ENCODE assay signal across 1 cellular context in the genomic region with DNA sequence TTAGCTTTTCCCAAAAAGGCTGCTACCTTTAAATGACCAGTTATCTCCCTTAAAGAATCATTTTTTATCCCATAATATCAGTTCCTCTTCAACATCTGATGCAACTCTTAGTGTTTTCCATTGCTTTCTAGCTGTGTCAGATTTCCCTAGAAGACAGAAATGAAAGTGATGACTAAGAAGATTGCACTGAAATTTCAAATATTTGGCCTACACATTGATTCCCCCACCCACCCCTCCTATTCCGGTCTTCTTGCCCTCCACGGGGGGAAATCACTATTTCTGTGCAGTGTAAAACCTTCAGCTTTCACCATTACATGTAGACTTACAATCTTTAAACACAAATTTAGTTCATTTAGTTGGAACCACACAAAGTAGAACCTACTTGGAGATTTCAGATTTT.
A peak's percentile ranks its signal among the peaks of the same experiment; 100 is the strongest.
TF ChIP-seq lines count a peak whose summit lies in the region.

No MANE protein-coding gene starts in this region.

TF ChIP-seq in K562, 482 proteins besides CTCF, POLR2A, EP300 and RAD21 (continued from another document and continues in another):
- TF ChIP-seq, protein P1, sequence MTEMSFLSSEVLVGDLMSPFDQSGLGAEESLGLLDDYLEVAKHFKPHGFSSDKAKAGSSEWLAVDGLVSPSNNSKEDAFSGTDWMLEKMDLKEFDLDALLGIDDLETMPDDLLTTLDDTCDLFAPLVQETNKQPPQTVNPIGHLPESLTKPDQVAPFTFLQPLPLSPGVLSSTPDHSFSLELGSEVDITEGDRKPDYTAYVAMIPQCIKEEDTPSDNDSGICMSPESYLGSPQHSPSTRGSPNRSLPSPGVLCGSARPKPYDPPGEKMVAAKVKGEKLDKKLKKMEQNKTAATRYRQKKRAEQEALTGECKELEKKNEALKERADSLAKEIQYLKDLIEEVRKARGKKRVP (CRISPR knock-in tag; IDR thresholded peaks at IDR 0.05): peak; percentile 49; the same call in 1 of the 2 replicates
- TF ChIP-seq, protein P2, sequence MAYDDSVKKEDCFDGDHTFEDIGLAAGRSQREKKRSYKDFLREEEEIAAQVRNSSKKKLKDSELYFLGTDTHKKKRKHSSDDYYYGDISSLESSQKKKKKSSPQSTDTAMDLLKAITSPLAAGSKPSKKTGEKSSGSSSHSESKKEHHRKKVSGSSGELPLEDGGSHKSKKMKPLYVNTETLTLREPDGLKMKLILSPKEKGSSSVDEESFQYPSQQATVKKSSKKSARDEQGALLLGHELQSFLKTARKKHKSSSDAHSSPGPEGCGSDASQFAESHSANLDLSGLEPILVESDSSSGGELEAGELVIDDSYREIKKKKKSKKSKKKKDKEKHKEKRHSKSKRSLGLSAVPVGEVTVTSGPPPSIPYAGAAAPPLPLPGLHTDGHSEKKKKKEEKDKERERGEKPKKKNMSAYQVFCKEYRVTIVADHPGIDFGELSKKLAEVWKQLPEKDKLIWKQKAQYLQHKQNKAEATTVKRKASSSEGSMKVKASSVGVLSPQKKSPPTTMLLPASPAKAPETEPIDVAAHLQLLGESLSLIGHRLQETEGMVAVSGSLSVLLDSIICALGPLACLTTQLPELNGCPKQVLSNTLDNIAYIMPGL (CRISPR knock-in tag; IDR thresholded peaks at IDR 0.05): no peak
- TF ChIP-seq EGR1 (conservative IDR thresholded peaks at IDR 0.05): no peak
- no peak for TF ChIP-seq ZFP30 (CRISPR knock-in tag; IDR thresholded peaks at IDR 0.05; ENCODE audit: borderline replicate concordance)
- TF ChIP-seq ZZZ3 (IDR thresholded peaks at IDR 0.05): no peak
- peak; percentile 80 for TF ChIP-seq C11orf30 (IDR thresholded peaks at IDR 0.05; ENCODE audit: low read depth)
- no peak for TF ChIP-seq KLF1 (tag; IDR thresholded peaks at IDR 0.05)
- TF ChIP-seq ZBTB7A (IDR thresholded peaks at IDR 0.05; ENCODE audit: borderline replicate concordance, control insufficient read depth, low read depth, low read length): no peak
- no peak for TF ChIP-seq DDX20 (tag; IDR thresholded peaks at IDR 0.05; ENCODE audit: low read depth)
- TF ChIP-seq, protein P3, sequence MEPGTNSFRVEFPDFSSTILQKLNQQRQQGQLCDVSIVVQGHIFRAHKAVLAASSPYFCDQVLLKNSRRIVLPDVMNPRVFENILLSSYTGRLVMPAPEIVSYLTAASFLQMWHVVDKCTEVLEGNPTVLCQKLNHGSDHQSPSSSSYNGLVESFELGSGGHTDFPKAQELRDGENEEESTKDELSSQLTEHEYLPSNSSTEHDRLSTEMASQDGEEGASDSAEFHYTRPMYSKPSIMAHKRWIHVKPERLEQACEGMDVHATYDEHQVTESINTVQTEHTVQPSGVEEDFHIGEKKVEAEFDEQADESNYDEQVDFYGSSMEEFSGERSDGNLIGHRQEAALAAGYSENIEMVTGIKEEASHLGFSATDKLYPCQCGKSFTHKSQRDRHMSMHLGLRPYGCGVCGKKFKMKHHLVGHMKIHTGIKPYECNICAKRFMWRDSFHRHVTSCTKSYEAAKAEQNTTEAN (CRISPR knock-in tag; IDR thresholded peaks at IDR 0.05): no peak
- TF ChIP-seq TAF7 (tag; IDR thresholded peaks at IDR 0.05): no peak
- TF ChIP-seq, protein P4, sequence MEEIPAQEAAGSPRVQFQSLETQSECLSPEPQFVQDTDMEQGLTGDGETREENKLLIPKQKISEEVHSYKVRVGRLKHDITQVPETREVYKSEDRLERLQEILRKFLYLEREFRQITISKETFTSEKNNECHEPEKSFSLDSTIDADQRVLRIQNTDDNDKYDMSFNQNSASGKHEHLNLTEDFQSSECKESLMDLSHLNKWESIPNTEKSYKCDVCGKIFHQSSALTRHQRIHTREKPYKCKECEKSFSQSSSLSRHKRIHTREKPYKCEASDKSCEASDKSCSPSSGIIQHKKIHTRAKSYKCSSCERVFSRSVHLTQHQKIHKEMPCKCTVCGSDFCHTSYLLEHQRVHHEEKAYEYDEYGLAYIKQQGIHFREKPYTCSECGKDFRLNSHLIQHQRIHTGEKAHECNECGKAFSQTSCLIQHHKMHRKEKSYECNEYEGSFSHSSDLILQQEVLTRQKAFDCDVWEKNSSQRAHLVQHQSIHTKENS (CRISPR knock-in tag; IDR thresholded peaks at IDR 0.05): no peak
- TF ChIP-seq FIP1L1 (IDR thresholded peaks at IDR 0.05; ENCODE audit: low read depth, low read length, poor library complexity, severe bottlenecking): no peak
- TF ChIP-seq, protein P5, sequence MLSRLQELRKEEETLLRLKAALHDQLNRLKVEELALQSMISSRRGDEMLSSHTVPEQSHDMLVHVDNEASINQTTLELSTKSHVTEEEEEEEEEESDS (CRISPR knock-in tag; IDR thresholded peaks at IDR 0.05): no peak
- TF ChIP-seq, protein P6, sequence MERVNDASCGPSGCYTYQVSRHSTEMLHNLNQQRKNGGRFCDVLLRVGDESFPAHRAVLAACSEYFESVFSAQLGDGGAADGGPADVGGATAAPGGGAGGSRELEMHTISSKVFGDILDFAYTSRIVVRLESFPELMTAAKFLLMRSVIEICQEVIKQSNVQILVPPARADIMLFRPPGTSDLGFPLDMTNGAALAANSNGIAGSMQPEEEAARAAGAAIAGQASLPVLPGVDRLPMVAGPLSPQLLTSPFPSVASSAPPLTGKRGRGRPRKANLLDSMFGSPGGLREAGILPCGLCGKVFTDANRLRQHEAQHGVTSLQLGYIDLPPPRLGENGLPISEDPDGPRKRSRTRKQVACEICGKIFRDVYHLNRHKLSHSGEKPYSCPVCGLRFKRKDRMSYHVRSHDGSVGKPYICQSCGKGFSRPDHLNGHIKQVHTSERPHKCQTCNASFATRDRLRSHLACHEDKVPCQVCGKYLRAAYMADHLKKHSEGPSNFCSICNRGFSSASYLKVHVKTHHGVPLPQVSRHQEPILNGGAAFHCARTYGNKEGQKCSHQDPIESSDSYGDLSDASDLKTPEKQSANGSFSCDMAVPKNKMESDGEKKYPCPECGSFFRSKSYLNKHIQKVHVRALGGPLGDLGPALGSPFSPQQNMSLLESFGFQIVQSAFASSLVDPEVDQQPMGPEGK (CRISPR knock-in tag; IDR thresholded peaks at IDR 0.05; ENCODE audit: borderline replicate concordance): no peak
- no peak for TF ChIP-seq ATF1 (CRISPR knock-in tag; IDR thresholded peaks at IDR 0.05)
- TF ChIP-seq ATF1 (tag; IDR thresholded peaks at IDR 0.05): no peak
- TF ChIP-seq, protein P7, sequence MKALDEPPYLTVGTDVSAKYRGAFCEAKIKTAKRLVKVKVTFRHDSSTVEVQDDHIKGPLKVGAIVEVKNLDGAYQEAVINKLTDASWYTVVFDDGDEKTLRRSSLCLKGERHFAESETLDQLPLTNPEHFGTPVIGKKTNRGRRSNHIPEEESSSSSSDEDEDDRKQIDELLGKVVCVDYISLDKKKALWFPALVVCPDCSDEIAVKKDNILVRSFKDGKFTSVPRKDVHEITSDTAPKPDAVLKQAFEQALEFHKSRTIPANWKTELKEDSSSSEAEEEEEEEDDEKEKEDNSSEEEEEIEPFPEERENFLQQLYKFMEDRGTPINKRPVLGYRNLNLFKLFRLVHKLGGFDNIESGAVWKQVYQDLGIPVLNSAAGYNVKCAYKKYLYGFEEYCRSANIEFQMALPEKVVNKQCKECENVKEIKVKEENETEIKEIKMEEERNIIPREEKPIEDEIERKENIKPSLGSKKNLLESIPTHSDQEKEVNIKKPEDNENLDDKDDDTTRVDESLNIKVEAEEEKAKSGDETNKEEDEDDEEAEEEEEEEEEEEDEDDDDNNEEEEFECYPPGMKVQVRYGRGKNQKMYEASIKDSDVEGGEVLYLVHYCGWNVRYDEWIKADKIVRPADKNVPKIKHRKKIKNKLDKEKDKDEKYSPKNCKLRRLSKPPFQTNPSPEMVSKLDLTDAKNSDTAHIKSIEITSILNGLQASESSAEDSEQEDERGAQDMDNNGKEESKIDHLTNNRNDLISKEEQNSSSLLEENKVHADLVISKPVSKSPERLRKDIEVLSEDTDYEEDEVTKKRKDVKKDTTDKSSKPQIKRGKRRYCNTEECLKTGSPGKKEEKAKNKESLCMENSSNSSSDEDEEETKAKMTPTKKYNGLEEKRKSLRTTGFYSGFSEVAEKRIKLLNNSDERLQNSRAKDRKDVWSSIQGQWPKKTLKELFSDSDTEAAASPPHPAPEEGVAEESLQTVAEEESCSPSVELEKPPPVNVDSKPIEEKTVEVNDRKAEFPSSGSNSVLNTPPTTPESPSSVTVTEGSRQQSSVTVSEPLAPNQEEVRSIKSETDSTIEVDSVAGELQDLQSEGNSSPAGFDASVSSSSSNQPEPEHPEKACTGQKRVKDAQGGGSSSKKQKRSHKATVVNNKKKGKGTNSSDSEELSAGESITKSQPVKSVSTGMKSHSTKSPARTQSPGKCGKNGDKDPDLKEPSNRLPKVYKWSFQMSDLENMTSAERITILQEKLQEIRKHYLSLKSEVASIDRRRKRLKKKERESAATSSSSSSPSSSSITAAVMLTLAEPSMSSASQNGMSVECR (CRISPR knock-in tag; IDR thresholded peaks at IDR 0.05): no peak
- no peak; the same call in 1 of the 2 replicates for TF ChIP-seq ARID1B (IDR thresholded peaks at IDR 0.05)
- TF ChIP-seq, protein P8, sequence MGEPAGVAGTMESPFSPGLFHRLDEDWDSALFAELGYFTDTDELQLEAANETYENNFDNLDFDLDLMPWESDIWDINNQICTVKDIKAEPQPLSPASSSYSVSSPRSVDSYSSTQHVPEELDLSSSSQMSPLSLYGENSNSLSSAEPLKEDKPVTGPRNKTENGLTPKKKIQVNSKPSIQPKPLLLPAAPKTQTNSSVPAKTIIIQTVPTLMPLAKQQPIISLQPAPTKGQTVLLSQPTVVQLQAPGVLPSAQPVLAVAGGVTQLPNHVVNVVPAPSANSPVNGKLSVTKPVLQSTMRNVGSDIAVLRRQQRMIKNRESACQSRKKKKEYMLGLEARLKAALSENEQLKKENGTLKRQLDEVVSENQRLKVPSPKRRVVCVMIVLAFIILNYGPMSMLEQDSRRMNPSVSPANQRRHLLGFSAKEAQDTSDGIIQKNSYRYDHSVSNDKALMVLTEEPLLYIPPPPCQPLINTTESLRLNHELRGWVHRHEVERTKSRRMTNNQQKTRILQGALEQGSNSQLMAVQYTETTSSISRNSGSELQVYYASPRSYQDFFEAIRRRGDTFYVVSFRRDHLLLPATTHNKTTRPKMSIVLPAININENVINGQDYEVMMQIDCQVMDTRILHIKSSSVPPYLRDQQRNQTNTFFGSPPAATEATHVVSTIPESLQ (CRISPR knock-in tag; IDR thresholded peaks at IDR 0.05): no peak
- no peak for TF ChIP-seq PHF21A (IDR thresholded peaks at IDR 0.05; ENCODE audit: borderline replicate concordance, low read depth)
- no peak for TF ChIP-seq MCM3 (IDR thresholded peaks at IDR 0.05)
- TF ChIP-seq, protein P9, sequence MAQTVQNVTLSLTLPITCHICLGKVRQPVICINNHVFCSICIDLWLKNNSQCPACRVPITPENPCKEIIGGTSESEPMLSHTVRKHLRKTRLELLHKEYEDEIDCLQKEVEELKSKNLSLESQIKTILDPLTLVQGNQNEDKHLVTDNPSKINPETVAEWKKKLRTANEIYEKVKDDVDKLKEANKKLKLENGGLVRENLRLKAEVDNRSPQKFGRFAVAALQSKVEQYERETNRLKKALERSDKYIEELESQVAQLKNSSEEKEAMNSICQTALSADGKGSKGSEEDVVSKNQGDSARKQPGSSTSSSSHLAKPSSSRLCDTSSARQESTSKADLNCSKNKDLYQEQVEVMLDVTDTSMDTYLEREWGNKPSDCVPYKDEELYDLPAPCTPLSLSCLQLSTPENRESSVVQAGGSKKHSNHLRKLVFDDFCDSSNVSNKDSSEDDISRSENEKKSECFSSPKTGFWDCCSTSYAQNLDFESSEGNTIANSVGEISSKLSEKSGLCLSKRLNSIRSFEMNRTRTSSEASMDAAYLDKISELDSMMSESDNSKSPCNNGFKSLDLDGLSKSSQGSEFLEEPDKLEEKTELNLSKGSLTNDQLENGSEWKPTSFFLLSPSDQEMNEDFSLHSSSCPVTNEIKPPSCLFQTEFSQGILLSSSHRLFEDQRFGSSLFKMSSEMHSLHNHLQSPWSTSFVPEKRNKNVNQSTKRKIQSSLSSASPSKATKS (CRISPR knock-in tag; IDR thresholded peaks at IDR 0.05): no peak
- no peak for TF ChIP-seq MIER1 (IDR thresholded peaks at IDR 0.05; ENCODE audit: low read depth)
- 0 out of 2 replicates have a peak, but pooled peaks have one; percentile 44 for TF ChIP-seq JUN (IDR thresholded peaks at IDR 0.05; ENCODE audit: borderline replicate concordance, low read depth, low read length)
- TF ChIP-seq JUN (CRISPR knock-in tag; IDR thresholded peaks at IDR 0.05; ENCODE audit: borderline replicate concordance): no peak
- no peak for TF ChIP-seq KLF6 (CRISPR knock-in tag; IDR thresholded peaks at IDR 0.05; ENCODE audit: borderline replicate concordance)
- TF ChIP-seq, protein P10, sequence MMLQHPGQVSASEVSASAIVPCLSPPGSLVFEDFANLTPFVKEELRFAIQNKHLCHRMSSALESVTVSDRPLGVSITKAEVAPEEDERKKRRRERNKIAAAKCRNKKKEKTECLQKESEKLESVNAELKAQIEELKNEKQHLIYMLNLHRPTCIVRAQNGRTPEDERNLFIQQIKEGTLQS (IDR thresholded peaks at IDR 0.05): peak; percentile 83
- TF ChIP-seq, protein P10 (CRISPR knock-in tag; conservative IDR thresholded peaks at IDR 0.05): no peak
- peak in 1 of 2 experiments; percentile 50; a peak in 2 of 4 replicates for TF ChIP-seq TRIM24 (IDR thresholded peaks at IDR 0.05)
- TF ChIP-seq ZNF274 (IDR thresholded peaks at IDR 0.05; ENCODE audit: borderline replicate concordance, low read depth, low read length): no peak
- TF ChIP-seq POLR2G (IDR thresholded peaks at IDR 0.05; ENCODE audit: low read depth, low read length): no peak
- no peak for TF ChIP-seq EZH2 (IDR thresholded peaks at IDR 0.05; ENCODE audit: borderline replicate concordance, low read depth, low read length)
- no peak for TF ChIP-seq MECOM (CRISPR knock-in tag; IDR thresholded peaks at IDR 0.05)
- TF ChIP-seq ZNF175 (CRISPR knock-in tag; IDR thresholded peaks at IDR 0.05; ENCODE audit: low read depth): peak; percentile 51; the same call in 1 of the 2 replicates
- TF ChIP-seq, protein P11, sequence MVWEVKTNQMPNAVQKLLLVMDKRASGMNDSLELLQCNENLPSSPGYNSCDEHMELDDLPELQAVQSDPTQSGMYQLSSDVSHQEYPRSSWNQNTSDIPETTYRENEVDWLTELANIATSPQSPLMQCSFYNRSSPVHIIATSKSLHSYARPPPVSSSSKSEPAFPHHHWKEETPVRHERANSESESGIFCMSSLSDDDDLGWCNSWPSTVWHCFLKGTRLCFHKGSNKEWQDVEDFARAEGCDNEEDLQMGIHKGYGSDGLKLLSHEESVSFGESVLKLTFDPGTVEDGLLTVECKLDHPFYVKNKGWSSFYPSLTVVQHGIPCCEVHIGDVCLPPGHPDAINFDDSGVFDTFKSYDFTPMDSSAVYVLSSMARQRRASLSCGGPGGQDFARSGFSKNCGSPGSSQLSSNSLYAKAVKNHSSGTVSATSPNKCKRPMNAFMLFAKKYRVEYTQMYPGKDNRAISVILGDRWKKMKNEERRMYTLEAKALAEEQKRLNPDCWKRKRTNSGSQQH (CRISPR knock-in tag; IDR thresholded peaks at IDR 0.05): no peak
- TF ChIP-seq, protein P12, sequence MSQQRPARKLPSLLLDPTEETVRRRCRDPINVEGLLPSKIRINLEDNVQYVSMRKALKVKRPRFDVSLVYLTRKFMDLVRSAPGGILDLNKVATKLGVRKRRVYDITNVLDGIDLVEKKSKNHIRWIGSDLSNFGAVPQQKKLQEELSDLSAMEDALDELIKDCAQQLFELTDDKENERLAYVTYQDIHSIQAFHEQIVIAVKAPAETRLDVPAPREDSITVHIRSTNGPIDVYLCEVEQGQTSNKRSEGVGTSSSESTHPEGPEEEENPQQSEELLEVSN (IDR thresholded peaks at IDR 0.05; ENCODE audit: borderline replicate concordance in 1 of 2, extremely low read depth in 1 of 2, insufficient read depth in 1 of 2, insufficient read length in 1 of 2, low read depth in 1 of 2, low read length in 1 of 2, poor library complexity in 1 of 2, severe bottlenecking in 1 of 2): no peak
- peak; percentile 86 for TF ChIP-seq ZNF316 (IDR thresholded peaks at IDR 0.05)
- TF ChIP-seq HIVEP1 (CRISPR knock-in tag; IDR thresholded peaks at IDR 0.05): no peak
- TF ChIP-seq CCNT2 (IDR thresholded peaks at IDR 0.05; ENCODE audit: borderline replicate concordance, extremely low read depth, insufficient read length, low read depth, low read length): no peak
